Comparison of ENCODE assay signal across 10 cellular contexts in genomic region chr19:12648088-12648487, GRCh38. TPM values are rescaled to one million over a fixed set of nuclear protein-coding genes. Genes with fewer than 3 reads are reported as not detected.
A peak's percentile ranks its signal among the peaks of the same experiment; 100 is the strongest.
DNase-seq lines count a peak whose midpoint lies in the region; ATAC-seq and TF ChIP-seq lines count a peak whose summit lies in the region.
"Had no signal": no experiment of that assay in that cellular context is flagged by ENCODE, and none has a peak within 500 bp of the region (broad histone marks: within the 10 kb centered on the region; RNA-seq: fewer than 3 reads in every experiment).

No MANE protein-coding gene starts in this region.

- H3K23ac ChIP-seq in mesenchymal stem cell (ENCODE audit: low read length in 2 of 2): no peak overlapping the region

- H3K4me2 ChIP-seq in mesenchymal stem cell (ENCODE audit: low read length, poor library complexity, severe bottlenecking): no peak overlapping the region

- H2BK120ac ChIP-seq in mesenchymal stem cell (ENCODE audit: low read depth, low read length): no peak overlapping the region

- peak; percentile 61 to 72 for ATAC-seq in left cardiac atrium
- ATAC-seq in HG03354 (IDR thresholded peaks at IDR 0.05; ENCODE audit: poor library complexity, severe bottlenecking, unreplicated experiment): no peak

- H3K36me3 ChIP-seq in ascending aorta: peaks cover 0 to 15% of the 10 kb centered on the region in 2 donors
- peaks cover 10 to 33% of the 10 kb centered on the region in 2 experiments for H3K36me3 ChIP-seq in mesenchymal stem cell (ENCODE audit: control insufficient read depth in 1 of 2, insufficient read depth in 2 of 2, low read depth in 1 of 2, low read length in 2 of 2)

- H2BK5ac ChIP-seq in mesenchymal stem cell (ENCODE audit: low read depth, low read length, poor library complexity, severe bottlenecking): no peak overlapping the region

- no peak overlapping the region for H4K91ac ChIP-seq in mesenchymal stem cell (ENCODE audit: low read length)

- DNase-seq in DMS53 (lab: John Stamatoyannopoulos, UW): peak; percentile 79
- DNase-seq in ascending aorta (ENCODE audit: low spot score in 2 of 2): no peak
- DNase-seq in left cardiac atrium: no peak
- peak; percentile 44 for DNase-seq in retina
- no peak for DNase-seq in mesenchymal stem cell
- DNase-seq in nucleus accumbens (lab: John Stamatoyannopoulos, UW): no peak
- no peak for DNase-seq in NCI-H524 treated with DMSO at 0.1 percent for 48 hours (lab: John Stamatoyannopoulos, UW)
- DNase-seq: midbrain had no signal

- intact Hi-C loops in ascending aorta (cut with DNase I): no loop called here
- intact Hi-C loops in left cardiac atrium (cut with DNase I): no loop called here

- H3K4me1 ChIP-seq in ascending aorta: peaks cover 6 to 13% of the 10 kb centered on the region in 2 donors
- peaks cover 2% of the 10 kb centered on the region for H3K4me1 ChIP-seq in mesenchymal stem cell (ENCODE audit: control insufficient read depth, insufficient read depth, low read depth, low read length)

- H3K4me3 ChIP-seq in ascending aorta: peak overlapping the region; percentile 40 to 55
- peak overlapping the region in 1 of 2 experiments; percentile 32 for H3K4me3 ChIP-seq in mesenchymal stem cell (ENCODE audit: insufficient read depth in 1 of 2, low read depth in 1 of 2, low read length in 2 of 2)

- H3K14ac ChIP-seq in mesenchymal stem cell (ENCODE audit: low read length in 2 of 2): no peak overlapping the region

- no peaks in the 10 kb centered on the region for H3K79me1 ChIP-seq in mesenchymal stem cell (replicated peaks; ENCODE audit: low read length, poor library complexity, severe bottlenecking)

- H3K27me3 ChIP-seq in ascending aorta (no peaks in the 10 kb centered on the region), mesenchymal stem cell (ENCODE audit: control insufficient read depth in 1 of 2, insufficient read depth in 1 of 2, low read length in 2 of 2) (no peaks in the 10 kb centered on the region)

- H3K9ac ChIP-seq in mesenchymal stem cell (ENCODE audit: low read length): no peak overlapping the region

- H2AK5ac ChIP-seq in mesenchymal stem cell (ENCODE audit: low read length, severe bottlenecking): no peak overlapping the region

- H3K9me3 ChIP-seq in ascending aorta: no peaks in the 10 kb centered on the region
- no peaks in the 10 kb centered on the region for H3K9me3 ChIP-seq in mesenchymal stem cell (ENCODE audit: control insufficient read depth, low read length)

- peak in 2 of 3 experiments; percentile 7 to 33 for TF ChIP-seq CTCF in ascending aorta (IDR thresholded peaks at IDR 0.05)

- no peak overlapping the region for H2BK12ac ChIP-seq in mesenchymal stem cell (ENCODE audit: low read length in 2 of 2)

- H3K18ac ChIP-seq in mesenchymal stem cell (ENCODE audit: low read depth in 1 of 2, low read length in 2 of 2): no peak overlapping the region

- H2BK15ac ChIP-seq in mesenchymal stem cell (ENCODE audit: low read depth, poor library complexity, severe bottlenecking): no peak overlapping the region

- H3K27ac ChIP-seq in ascending aorta (no peak overlapping the region), mesenchymal stem cell (ENCODE audit: low read length, poor library complexity, severe bottlenecking) (no peak overlapping the region)
- H3K27ac ChIP-seq: SK-N-MC had no signal

- H4K8ac ChIP-seq in mesenchymal stem cell (ENCODE audit: low read length): no peak overlapping the region

- H3K4ac ChIP-seq in mesenchymal stem cell (ENCODE audit: low read depth in 1 of 2, low read length in 2 of 2): no peak overlapping the region

- 96% methylated on average over 29 of the region's 29 CpGs for WGBS in mesenchymal stem cell

- H2AFZ ChIP-seq in mesenchymal stem cell (ENCODE audit: low read depth, low read length): no peak overlapping the region

RNA-seq across cellular contexts. Expression of gene MAN2B1, which starts 18.5 kb away (rescaled TPM):
- total RNA-seq in ascending aorta (36.3 TPM), left cardiac atrium (10 to 100 TPM; 42.1 to 55.8 TPM)
- 70.4 TPM for polyA plus RNA-seq in mesenchymal stem cell (2013, experiment 1 of 2)
- 70.1 TPM for polyA plus RNA-seq in mesenchymal stem cell (2013, experiment 2 of 2)

RNA-seq across cellular contexts. Expression of gene WDR83, which starts 18.5 kb away (rescaled TPM):
- total RNA-seq in ascending aorta (12.0 TPM), left cardiac atrium (1 to 10 TPM; 7.8 to 8.0 TPM)
- polyA plus RNA-seq in mesenchymal stem cell (2013, experiment 1 of 2): 5.0 TPM
- polyA plus RNA-seq in mesenchymal stem cell (2013, experiment 2 of 2): 4.7 TPM

RNA-seq across cellular contexts. Expression of gene DHPS, which starts 33.6 kb away (rescaled TPM):
- total RNA-seq in ascending aorta (160 TPM), left cardiac atrium (10 to 100 TPM; 38.4 to 51.9 TPM)
- 39.7 TPM for polyA plus RNA-seq in mesenchymal stem cell (2013, experiment 1 of 2)
- 39.4 TPM for polyA plus RNA-seq in mesenchymal stem cell (2013, experiment 2 of 2)

RNA-seq across cellular contexts. Expression of gene ZNF791, which starts 37.4 kb away (rescaled TPM):
- total RNA-seq in ascending aorta (6.9 TPM), left cardiac atrium (10 to 100 TPM; 18.9 to 21.5 TPM)
- 12.1 TPM for polyA plus RNA-seq in mesenchymal stem cell (2013, experiment 1 of 2)
- polyA plus RNA-seq in mesenchymal stem cell (2013, experiment 2 of 2): 13.4 TPM

RNA-seq across cellular contexts. Expression of gene ZNF490, which starts 37.5 kb away (rescaled TPM):
- total RNA-seq in ascending aorta (27.8 TPM), left cardiac atrium (1 to 10 TPM; 4.1 to 4.4 TPM)
- polyA plus RNA-seq in mesenchymal stem cell (2013, experiment 1 of 2): 2.3 TPM
- 1.9 TPM for polyA plus RNA-seq in mesenchymal stem cell (2013, experiment 2 of 2)

Comparison
In these comparisons a context has a peak if more than half of its experiments do, and no peak if none do; other contexts are left out.
1. DNase-seq: peak in DMS53 (single experiment) and retina (single experiment); none in ascending aorta (0 of 2), left cardiac atrium (single experiment), mesenchymal stem cell (single experiment), nucleus accumbens (0 of 56) and NCI-H524 treated with DMSO at 0.1 percent for 48 hours (single experiment).